23 cellular contexts compared by ENCODE assay signal in the genomic region with DNA sequence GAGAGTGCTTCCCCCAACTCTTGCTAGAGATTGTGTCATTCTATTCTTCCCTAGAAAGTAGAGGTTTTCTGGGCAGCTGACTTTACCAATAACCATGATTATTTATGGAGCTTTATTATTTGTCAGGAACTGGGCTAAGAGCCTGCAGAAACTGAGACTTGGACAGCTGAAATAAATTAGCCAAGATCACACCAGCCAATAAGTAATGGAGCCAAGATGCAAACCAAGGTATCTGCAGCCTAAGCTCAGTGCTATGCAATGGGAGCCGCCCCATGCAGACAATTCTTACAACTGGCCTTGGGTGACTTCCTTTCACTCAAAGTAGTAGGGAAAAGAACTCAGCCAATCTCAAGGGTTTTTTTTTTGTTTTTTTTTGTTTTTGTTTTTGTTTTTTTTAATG.
DNase-seq lines count a peak whose midpoint lies in the region; ATAC-seq and TF ChIP-seq lines count a peak whose summit lies in the region.
"Had no signal": no experiment of that assay in that cellular context is flagged by ENCODE, and none has a peak within 500 bp of the region (broad histone marks: within the 10 kb centered on the region; RNA-seq: fewer than 3 reads in every experiment).

No MANE protein-coding gene starts in this region.

- 86% methylated on average over 1 of the region's 1 CpG for WGBS in smooth muscle cell (ENCODE audit: low lambda C conversion rate)

- intact Hi-C loops in Right ventricle myocardium superior (cut with DNase I) = no loop called here
- intact Hi-C loops in left ventricle myocardium inferior (cut with micrococcal nuclease) = no loop called here

- H3K4me3 ChIP-seq in left ventricle myocardium inferior = no peak overlapping the region
- no peak overlapping the region for H3K4me3 ChIP-seq in astrocyte of the spinal cord (ENCODE audit: low read depth, low read length)
- H3K4me3 ChIP-seq in smooth muscle cell = no peak overlapping the region
- no peak overlapping the region for H3K4me3 ChIP-seq in MM.1S (ENCODE audit: low read length)
- H3K4me3 ChIP-seq: body of pancreas, SJCRH30, spleen, tibial nerve had no signal

- H3K9ac ChIP-seq in smooth muscle cell (ENCODE audit: low read depth) = no peak overlapping the region
- no peak overlapping the region for H3K9ac ChIP-seq in MM.1S (ENCODE audit: low read length)
- H3K9ac ChIP-seq: parathyroid adenoma had no signal

- H2AFZ ChIP-seq in smooth muscle cell (ENCODE audit: low read depth) = no peak overlapping the region
- H2AFZ ChIP-seq in MM.1S (ENCODE audit: low read length) = no peak overlapping the region
- H2AFZ ChIP-seq: parathyroid adenoma had no signal

- peaks cover 3% of the 10 kb centered on the region for H3K4me1 ChIP-seq in left ventricle myocardium inferior
- H3K4me1 ChIP-seq in smooth muscle cell (ENCODE audit: low read depth) = no peaks in the 10 kb centered on the region
- H3K4me1 ChIP-seq in MM.1S (ENCODE audit: low read length) = no peaks in the 10 kb centered on the region
- H3K4me1 ChIP-seq: SJCRH30, spleen, tibial nerve had no signal

- H3K36me3 ChIP-seq in left ventricle myocardium inferior (no peaks in the 10 kb centered on the region), smooth muscle cell (ENCODE audit: low read depth) (no peaks in the 10 kb centered on the region), MM.1S (replicated peaks; ENCODE audit: insufficient read depth, low read length) (no peaks in the 10 kb centered on the region)
- H3K36me3 ChIP-seq: SJCRH30, spleen, tibial nerve had no signal

- H3K9me3 ChIP-seq in left ventricle myocardium inferior (replicated peaks) (no peaks in the 10 kb centered on the region), smooth muscle cell (replicated peaks; ENCODE audit: low read depth) (no peaks in the 10 kb centered on the region), MM.1S (replicated peaks; ENCODE audit: insufficient read depth, low read length) (no peaks in the 10 kb centered on the region)
- H3K9me3 ChIP-seq: body of pancreas, SJCRH30, spleen, tibial nerve had no signal

- no peak overlapping the region for H3K4me2 ChIP-seq in smooth muscle cell
- H3K4me2 ChIP-seq in MM.1S (ENCODE audit: low read depth, low read length) = no peak overlapping the region

- TF ChIP-seq CTCF in left ventricle myocardium inferior (IDR thresholded peaks at IDR 0.05; ENCODE audit: borderline replicate concordance) (no peak), astrocyte of the spinal cord (IDR thresholded peaks at IDR 0.05; ENCODE audit: low read depth, low read length) (no peak), smooth muscle cell (IDR thresholded peaks at IDR 0.05; ENCODE audit: borderline replicate concordance, insufficient read depth, poor library complexity, severe bottlenecking) (no peak), MM.1S (IDR thresholded peaks at IDR 0.05; ENCODE audit: low read length) (no peak)

- H3K79me2 ChIP-seq in smooth muscle cell (ENCODE audit: low read depth) (no peaks in the 10 kb centered on the region), MM.1S (ENCODE audit: low read length) (no peaks in the 10 kb centered on the region)
- H3K79me2 ChIP-seq: parathyroid adenoma had no signal

- H3K27ac ChIP-seq in left ventricle myocardium inferior (replicated peaks) = no peak overlapping the region
- no peak overlapping the region for H3K27ac ChIP-seq in smooth muscle cell (ENCODE audit: low read depth)
- no peak overlapping the region for H3K27ac ChIP-seq in MM.1S (ENCODE audit: low read length)
- H3K27ac ChIP-seq: body of pancreas, parathyroid adenoma, SJCRH30, spleen, tibial nerve had no signal

- H4K20me1 ChIP-seq in smooth muscle cell (ENCODE audit: low read depth) = no peaks in the 10 kb centered on the region
- no peaks in the 10 kb centered on the region for H4K20me1 ChIP-seq in MM.1S (ENCODE audit: insufficient read depth, low read length)

- in situ Hi-C loops in astrocyte of the spinal cord (cut with HindIII; ENCODE audit: low sequenced_read_pairs) = no loop called here

- H3K27me3 ChIP-seq in left ventricle myocardium inferior (ENCODE audit: low read depth) = peaks cover 4% of the 10 kb centered on the region
- peaks cover 81% of the 10 kb centered on the region for H3K27me3 ChIP-seq in smooth muscle cell (ENCODE audit: low read depth)
- H3K27me3 ChIP-seq in MM.1S (replicated peaks; ENCODE audit: insufficient read depth, low read length) = no peaks in the 10 kb centered on the region
- H3K27me3 ChIP-seq: body of pancreas, SJCRH30, spleen, tibial nerve had no signal

- DNase-seq in Right ventricle myocardium superior (no peak), left ventricle myocardium inferior (no peak), astrocyte of the spinal cord (ENCODE audit: low read depth, low spot score) (peak; percentile 66), iris pigment epithelial cell (ENCODE audit: low read depth) (peak; percentile 59), smooth muscle cell (lab: John Stamatoyannopoulos, UW; ENCODE audit: unreplicated experiment) (no peak), MM.1S (no peak), mucosa of gallbladder (ENCODE audit: low spot score) (no peak)
- DNase-seq in stimulated activated naive CD4-positive, alpha-beta T cell treated with Interleukin-2 at 50 U/mL for 16 hours (lab: John Stamatoyannopoulos, UW) = no peak
- DNase-seq: activated CD4-positive, CD25-positive, alpha-beta regulatory T cell treated with anti-CD3 and anti-CD28 coated beads, Interleukin-2, amount 50 U/mL, for 72 hours; activated CD8-positive, alpha-beta memory T cell treated with anti-CD3 and anti-CD28 coated beads, Interleukin-2, amount 10 ng/mL, durations not matched to agents 7 days and 5 days; activated effector memory CD4-positive, alpha-beta T cell treated with anti-CD3 and anti-CD28 coated beads, Interleukin-2, amount 50 U/mL, for 16 hours; CD4-positive, alpha-beta memory T cell; dermis blood vessel endothelial cell; DND-41; NCI-H1694; NCI-H446; SJCRH30; spleen had no signal

- peak; percentile 56 for ATAC-seq in Right ventricle myocardium superior (ENCODE audit: poor library complexity)
- ATAC-seq: activated CD8-positive, alpha-beta memory T cell treated with anti-CD3 and anti-CD28 coated beads, Interleukin-2, amount 10 ng/mL, durations not matched to agents 7 days and 5 days; body of pancreas; left lobe of liver; stimulated activated effector memory CD8-positive, alpha-beta T cell treated with anti-CD3 and anti-CD28 coated beads, Interleukin-12 subunit alpha, Interleukin-12 subunit beta, amount 100 ng/mL, for 72 hours had no signal

- no peaks in the 10 kb centered on the region for H3K9me2 ChIP-seq in MM.1S (replicated peaks; ENCODE audit: insufficient read depth, low read length)

- H3F3A ChIP-seq in smooth muscle cell (ENCODE audit: low read depth) (no peaks in the 10 kb centered on the region), MM.1S (ENCODE audit: insufficient read depth, low read length) (no peaks in the 10 kb centered on the region)

Comparison
In these comparisons a context has a peak if more than half of its experiments do, and no peak if none do; other contexts are left out.
1. DNase-seq: peak in astrocyte of the spinal cord (single experiment) and iris pigment epithelial cell (single experiment); none in Right ventricle myocardium superior (single experiment), left ventricle myocardium inferior (single experiment), smooth muscle cell (single experiment), MM.1S (single experiment), mucosa of gallbladder (single experiment) and stimulated activated naive CD4-positive, alpha-beta T cell treated with Interleukin-2 at 50 U/mL for 16 hours (single experiment).